In the genomic region with DNA sequence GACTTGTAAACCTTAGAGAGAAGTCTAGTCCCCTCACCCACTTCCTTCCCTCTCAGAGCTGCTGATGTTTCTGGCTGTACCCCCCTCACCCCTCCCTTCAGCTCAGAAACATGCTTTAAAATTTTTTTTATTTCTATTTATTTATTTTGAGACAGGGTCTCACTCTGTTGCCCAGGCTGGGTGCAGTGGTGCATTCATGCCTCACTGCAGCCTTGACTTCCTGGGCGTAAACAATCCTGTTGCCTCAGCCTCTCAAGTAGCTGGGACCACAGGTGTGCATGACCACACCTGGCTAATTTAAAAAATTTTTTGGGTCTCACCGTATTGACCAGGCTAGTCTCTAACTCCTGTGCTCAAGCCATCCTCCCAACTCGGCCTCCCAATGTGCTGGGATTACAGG, we compare ENCODE assay signal across 34 cellular contexts.
"Had no signal": no experiment of that assay in that cellular context is flagged by ENCODE, and none has a peak within 500 bp of the region (broad histone marks: within the 10 kb centered on the region; RNA-seq: fewer than 3 reads in every experiment).

No MANE protein-coding gene starts in this region.

- H3K4me3 Mint-ChIP-seq: activated CD4-positive, alpha-beta memory T cell treated with anti-CD3 and anti-CD28 coated beads for 36 hours; activated naive CD4-positive, alpha-beta T cell treated with anti-CD3 and anti-CD28 coated beads for 36 hours; activated T-cell treated with anti-CD3 and anti-CD28 coated beads, Interleukin-2, amount 50 U/mL, for 4 hours; activated T-helper 1 cell treated with anti-CD3 and anti-CD28 coated beads, Interleukin-12 subunit alpha, Interleukin-12 subunit beta, Interleukin-2, Interleukin-4 antibody, amounts not matched to agents 30 ng/mL and 10 ng/mL and 1 ng/mL, durations not matched to agents 14 hours and 24 hours and 36 hours had no signal

- FAIRE-seq: bronchial epithelial cell had no signal

- H3K27me3 ChIP-seq: adrenal gland, SJSA1 had no signal

- ATAC-seq: activated CD4-positive, CD25-positive, alpha-beta regulatory T cell treated with anti-CD3 and anti-CD28 coated beads, Interleukin-2, amount 50 U/mL, for 24 hours; activated naive CD4-positive, alpha-beta T cell treated with anti-CD3 and anti-CD28 coated beads, Interleukin-2, amount 50 U/mL, for 72 hours; activated T-cell treated with anti-CD3 and anti-CD28 coated beads, Interleukin-2, amount 50 U/mL, for 4 hours; PC-3 had no signal

- H3K9me3 ChIP-seq: adrenal gland, Peyer's patch, SK-N-SH had no signal

- H3K9me3 Mint-ChIP-seq: activated CD4-positive, alpha-beta memory T cell treated with anti-CD3 and anti-CD28 coated beads for 36 hours; activated naive CD4-positive, alpha-beta T cell treated with anti-CD3 and anti-CD28 coated beads for 36 hours; activated naive CD4-positive, alpha-beta T cell treated with anti-CD3 and anti-CD28 coated beads, Interleukin-2, amount 50 U/mL, for 72 hours; activated T-cell treated with anti-CD3 and anti-CD28 coated beads, Interleukin-2, amount 50 U/mL, for 4 hours; activated T-helper 1 cell treated with anti-CD3 and anti-CD28 coated beads, Interleukin-12 subunit alpha, Interleukin-12 subunit beta, Interleukin-2, Interleukin-4 antibody, amounts not matched to agents 30 ng/mL and 10 ng/mL and 1 ng/mL, durations not matched to agents 14 hours and 24 hours and 36 hours; brain had no signal

- DNase-seq: activated CD4-positive, alpha-beta memory T cell treated with anti-CD3 and anti-CD28 coated beads for 36 hours; activated CD4-positive, alpha-beta T cell treated with anti-CD3 and anti-CD28 coated beads for 4 hours; activated CD4-positive, alpha-beta T cell treated with anti-CD3 and anti-CD28 coated beads, Interleukin-2, amount 50 U/mL, for 1 hour; activated CD8-positive, alpha-beta memory T cell treated with anti-CD3 and anti-CD28 coated beads, Interleukin-2, amount 50 U/mL, for 4 hours; activated gamma-delta T cell treated with Interleukin-2 at 50 U/mL for 16 hours; activated naive CD4-positive, alpha-beta T cell treated with anti-CD3 and anti-CD28 coated beads for 36 hours; activated T-cell treated with anti-CD3 and anti-CD28 coated beads for 4 hours; activated T-cell treated with anti-CD3 and anti-CD28 coated beads, Interleukin-2, amount 50 U/mL, for 4 hours; caudate nucleus; cerebellar nuclear complex; NCI-H1048; NCI-H1105 treated with DMSO at 0.1 percent for 48 hours; NCI-H1436; NCI-H1694; NCI-H1930; NCI-H2081 treated with DMSO at 0.1 percent for 48 hours; NCI-H345; NCI-H524 treated with DMSO at 0.1 percent for 48 hours; PC-3; Peyer's patch; RPMI8226; SHP77 treated with DMSO at 0.1 percent for 48 hours; SK-N-SH; SW 1271; T-helper 1 cell; T-helper 2 cell; T1000 had no signal

- H3K36me3 ChIP-seq: adrenal gland, Peyer's patch had no signal

- H3K9ac ChIP-seq: SK-N-SH had no signal

- H3K4me2 ChIP-seq: SK-N-SH had no signal

- H3K36me3 Mint-ChIP-seq: activated CD4-positive, alpha-beta memory T cell treated with anti-CD3 and anti-CD28 coated beads for 36 hours; activated naive CD4-positive, alpha-beta T cell treated with anti-CD3 and anti-CD28 coated beads, Interleukin-2, amount 50 U/mL, for 72 hours; brain had no signal

- H3K27ac Mint-ChIP-seq: activated CD4-positive, alpha-beta memory T cell treated with anti-CD3 and anti-CD28 coated beads for 36 hours; activated naive CD4-positive, alpha-beta T cell treated with anti-CD3 and anti-CD28 coated beads for 36 hours; activated naive CD4-positive, alpha-beta T cell treated with anti-CD3 and anti-CD28 coated beads, Interleukin-2, amount 50 U/mL, for 72 hours; activated T-helper 1 cell treated with anti-CD3 and anti-CD28 coated beads, Interleukin-12 subunit alpha, Interleukin-12 subunit beta, Interleukin-2, Interleukin-4 antibody, amounts not matched to agents 30 ng/mL and 10 ng/mL and 1 ng/mL, durations not matched to agents 14 hours and 24 hours and 36 hours had no signal

- H3K4me3 ChIP-seq: adrenal gland, Peyer's patch, SJSA1 had no signal

- H3K27ac ChIP-seq: adrenal gland, Peyer's patch, SJSA1 had no signal
